Comparison of ENCODE assay signal across 1 cellular context in genomic region chr9:41655047-41655573, GRCh38.
A peak's percentile ranks its signal among the peaks of the same experiment; 100 is the strongest.
TF ChIP-seq lines count a peak whose summit lies in the region.

No MANE protein-coding gene starts in this region.

TF ChIP-seq in K562, 482 proteins besides CTCF, POLR2A, EP300 and RAD21 (continued from another document):
- TF ChIP-seq VEZF1 (CRISPR knock-in tag; IDR thresholded peaks at IDR 0.05) = peak; percentile 68
- TF ChIP-seq ZBTB7A (IDR thresholded peaks at IDR 0.05; ENCODE audit: borderline replicate concordance, control insufficient read depth, low read depth, low read length) = peak; percentile 20; the same call in 1 of the 2 replicates
